24 cellular contexts compared by ENCODE assay signal in the genomic region with DNA sequence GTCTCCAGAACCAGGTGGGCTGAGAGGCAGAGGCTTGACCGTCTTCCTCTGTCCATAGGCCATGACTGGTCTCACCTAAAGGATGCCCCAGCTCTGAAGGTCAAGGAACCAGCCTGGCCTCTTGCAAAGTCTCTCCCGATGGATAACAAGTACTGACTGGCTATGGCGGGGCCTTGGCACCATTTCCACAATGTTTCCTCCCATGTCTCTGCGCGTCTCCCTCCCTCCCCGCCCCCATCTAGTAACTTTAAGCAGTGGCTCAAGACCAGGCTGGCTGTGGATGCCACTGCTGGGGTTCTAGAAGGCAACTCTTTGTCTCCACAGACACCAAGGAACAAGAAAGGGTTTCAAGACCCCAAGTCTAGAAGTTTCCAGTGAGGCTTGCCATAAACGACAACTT.
DNase-seq lines count a peak whose midpoint lies in the region; ATAC-seq and TF ChIP-seq lines count a peak whose summit lies in the region.
"Had no signal": no experiment of that assay in that cellular context is flagged by ENCODE, and none has a peak within 500 bp of the region (broad histone marks: within the 10 kb centered on the region; RNA-seq: fewer than 3 reads in every experiment).

No MANE protein-coding gene starts in this region.

- no CpG with 5 or more reads among the region's 7 CpGs for WGBS in neuronal stem cell (ENCODE audit: extremely low coverage in 2 of 2, insufficient read length in 2 of 2, insufficient replicate concordance in 1 of 2), 2 donors
- WGBS in upper lobe of left lung, 2 donors, result 82 to 92% methylated on average over 7 of the region's 7 CpGs

- no peak overlapping the region for H3K23ac ChIP-seq in neuronal stem cell (ENCODE audit: low read depth, low read length, poor library complexity)

- H2AFZ ChIP-seq in ACC112 (ENCODE audit: low read length, unreplicated experiment), result peak overlapping the region; percentile 23
- peak overlapping the region; percentile 84 for H2AFZ ChIP-seq in neuronal stem cell (ENCODE audit: low read length)

- TF ChIP-seq CTCF in GM13976 (IDR thresholded peaks at IDR 0.05; ENCODE audit: borderline replicate concordance, control extremely low read depth, extremely low read depth, insufficient read depth, missing control alignments), result no peak
- no peak for TF ChIP-seq CTCF in upper lobe of left lung (IDR thresholded peaks at IDR 0.05)

- peaks cover 2 to 13% (median 8%) of the 10 kb centered on the region in 11 experiments; a peak in 14 of 22 replicates for H3K9me3 ChIP-seq in BLaER1 treated with 17β-estradiol and CSF1 and Interleukin-3, amounts not matched to agents 10 nM and 100 nM (replicated peaks in 1 of 11)
- H3K9me3 ChIP-seq in neuronal stem cell (replicated peaks in 1 of 2; ENCODE audit: control insufficient read depth in 2 of 2, insufficient read depth in 1 of 2, low read depth in 1 of 2, low read length in 2 of 2) (peaks cover 0 to 2% of the 10 kb centered on the region in 2 donors), upper lobe of left lung (no peaks in the 10 kb centered on the region)
- H3K9me3 ChIP-seq: HAP-1, MG63, neutrophil had no signal

- no peak overlapping the region for H3K14ac ChIP-seq in neuronal stem cell (ENCODE audit: low read length)

- H3K27me3 ChIP-seq in ACC112 (ENCODE audit: insufficient read depth, low read length) (no peaks in the 10 kb centered on the region), neuronal stem cell (ENCODE audit: control insufficient read depth in 3 of 3, insufficient read depth in 3 of 3, low read depth in 1 of 3, low read length in 3 of 3) (no peaks in the 10 kb centered on the region), upper lobe of left lung (no peaks in the 10 kb centered on the region)
- peaks cover 0 to 4% (median 0%) of the 10 kb centered on the region in 11 experiments; a peak in 1 of 22 replicates for H3K27me3 ChIP-seq in BLaER1 treated with 17β-estradiol and CSF1 and Interleukin-3, amounts not matched to agents 10 nM and 100 nM
- H3K27me3 ChIP-seq: MG63 had no signal

- ATAC-seq in GM18867 (IDR thresholded peaks at IDR 0.05; ENCODE audit: unreplicated experiment) (no peak), upper lobe of left lung (ENCODE audit: low FRiP score in 2 of 2) (no peak)
- ATAC-seq: Panc1, WTC11 had no signal

- no peak overlapping the region for H2BK15ac ChIP-seq in neuronal stem cell (ENCODE audit: low read length)

- H2BK120ac ChIP-seq in neuronal stem cell (ENCODE audit: low read depth, low read length), result no peak overlapping the region

- peak overlapping the region; percentile 76 for H2AK5ac ChIP-seq in neuronal stem cell (ENCODE audit: low read depth, low read length)

- H2BK5ac ChIP-seq in neuronal stem cell (ENCODE audit: low read length), result no peak overlapping the region

- H2BK12ac ChIP-seq in neuronal stem cell (ENCODE audit: low read length), result no peak overlapping the region

- no peak overlapping the region for H3K27ac ChIP-seq in ACC112 (ENCODE audit: low read depth, low read length)
- no peak overlapping the region for H3K27ac ChIP-seq in BLaER1 treated with 17β-estradiol and CSF1 and Interleukin-3, amounts not matched to agents 10 nM and 100 nM
- H3K27ac ChIP-seq in neuronal stem cell (replicated peaks; ENCODE audit: low read length), result no peak overlapping the region
- H3K27ac ChIP-seq in upper lobe of left lung, result no peak overlapping the region
- H3K27ac ChIP-seq: neutrophil had no signal

- H3K9ac ChIP-seq in BLaER1 treated with 17β-estradiol and CSF1 and Interleukin-3, amounts not matched to agents 10 nM and 100 nM, result no peak overlapping the region
- peak overlapping the region; percentile 47 for H3K9ac ChIP-seq in neuronal stem cell (ENCODE audit: low read depth, low read length, poor library complexity)

- H3K4me1 ChIP-seq in ACC112 (ENCODE audit: control insufficient read depth, insufficient read depth, low read length, unreplicated experiment) (peaks cover 32% of the 10 kb centered on the region), neuronal stem cell (ENCODE audit: control insufficient read depth in 2 of 2, insufficient read depth in 1 of 2, low read depth in 1 of 2, low read length in 2 of 2) (peaks cover 12 to 22% of the 10 kb centered on the region in 2 donors), upper lobe of left lung (peaks cover 0 to 9% (median 2%) of the 10 kb centered on the region in 4 donors)
- peaks cover 36 to 88% (median 79%) of the 10 kb centered on the region in 10 experiments for H3K4me1 ChIP-seq in BLaER1 treated with 17β-estradiol and CSF1 and Interleukin-3, amounts not matched to agents 10 nM and 100 nM
- H3K4me1 ChIP-seq: HAP-1 had no signal

- no peaks in the 10 kb centered on the region for H3K79me2 ChIP-seq in ACC112 (ENCODE audit: control insufficient read depth, insufficient read depth, low read length, unreplicated experiment)

- H3K4me2 ChIP-seq in BLaER1 treated with 17β-estradiol and CSF1 and Interleukin-3, amounts not matched to agents 10 nM and 100 nM, result peak overlapping the region in 10 of 11 experiments; percentile 73 to 95 (median 84); a peak in 16 of 22 replicates
- H3K4me2 ChIP-seq in neuronal stem cell (ENCODE audit: insufficient read depth, low read length, poor library complexity, severe bottlenecking), result no peak overlapping the region

- peak; percentile 39 for DNase-seq in ecto neural progenitor cell (ENCODE audit: low spot score)
- DNase-seq in neuronal stem cell (ENCODE audit: low spot score), result no peak
- DNase-seq in GM13976 (ENCODE audit: low spot score), result no peak
- DNase-seq in DMS153 (lab: John Stamatoyannopoulos, UW), result no peak
- DNase-seq in upper lobe of left lung, result no peak
- DNase-seq: activated CD4-positive, alpha-beta T cell treated with anti-CD3 and anti-CD28 coated beads, Interleukin-2, amount 10 ng/mL, durations not matched to agents 7 days and 5 days; activated naive CD4-positive, alpha-beta T cell treated with anti-CD3 and anti-CD28 coated beads, Interleukin-2, amount 50 U/mL, for 16 hours; Calu3; DND-41; KBM-7; NCI-H1105 treated with DMSO at 0.1 percent for 48 hours; NCI-H1930; NCI-H524 treated with DMSO at 0.1 percent for 48 hours; SIG-M5; small intestine had no signal

- no peak overlapping the region for H3K4ac ChIP-seq in neuronal stem cell (ENCODE audit: low read length)

- in situ Hi-C loops in GM13976 (cut with MboI; ENCODE audit: low sequenced_read_pairs, unreplicated experiment), result no loop called here

- no peak overlapping the region for H3K4me3 ChIP-seq in ACC112 (ENCODE audit: low read depth, low read length)
- H3K4me3 ChIP-seq in BLaER1 treated with 17β-estradiol and CSF1 and Interleukin-3, amounts not matched to agents 10 nM and 100 nM, result no peak overlapping the region
- no peak overlapping the region for H3K4me3 ChIP-seq in neuronal stem cell (ENCODE audit: low read length in 2 of 2)
- no peak overlapping the region for H3K4me3 ChIP-seq in upper lobe of left lung
- H3K4me3 ChIP-seq: HAP-1, lung, MG63 had no signal

- H4K8ac ChIP-seq in neuronal stem cell (ENCODE audit: low read depth, low read length), result no peak overlapping the region

- no peak for TF ChIP-seq EP300 in upper lobe of left lung (IDR thresholded peaks at IDR 0.05)

- no peak overlapping the region for H4K91ac ChIP-seq in neuronal stem cell (ENCODE audit: low read depth, low read length, poor library complexity)

- TF ChIP-seq POLR2A in upper lobe of left lung (IDR thresholded peaks at IDR 0.05), result no peak

- no peaks in the 10 kb centered on the region for H4K20me1 ChIP-seq in BLaER1 treated with 17β-estradiol and CSF1 and Interleukin-3, amounts not matched to agents 10 nM and 100 nM

- H3K18ac ChIP-seq in neuronal stem cell (ENCODE audit: low read length), result peak overlapping the region; percentile 59

- no peaks in the 10 kb centered on the region for H3K79me1 ChIP-seq in neuronal stem cell (ENCODE audit: low read depth, low read length)

- no peaks in the 10 kb centered on the region for H3K36me3 ChIP-seq in ACC112 (ENCODE audit: insufficient read depth, low read length)
- no peaks in the 10 kb centered on the region for H3K36me3 ChIP-seq in BLaER1 treated with 17β-estradiol and CSF1 and Interleukin-3, amounts not matched to agents 10 nM and 100 nM
- no peaks in the 10 kb centered on the region for H3K36me3 ChIP-seq in neuronal stem cell (replicated peaks in 1 of 2; ENCODE audit: control insufficient read depth in 2 of 2, insufficient read depth in 2 of 2, low read length in 2 of 2)
- H3K36me3 ChIP-seq in upper lobe of left lung, result no peaks in the 10 kb centered on the region
- H3K36me3 ChIP-seq: HAP-1, MG63, neutrophil had no signal
